Comparison of ENCODE assay signal across 9 cellular contexts in genomic region chr15:75153084-75153483, GRCh38. TPM values are rescaled to one million over a fixed set of nuclear protein-coding genes. Genes with fewer than 3 reads are reported as not detected.
DNase-seq lines count a peak whose midpoint lies in the region; ATAC-seq and TF ChIP-seq lines count a peak whose summit lies in the region.
"Had no signal": no experiment of that assay in that cellular context is flagged by ENCODE, and none has a peak within 500 bp of the region (broad histone marks: within the 10 kb centered on the region; RNA-seq: fewer than 3 reads in every experiment).

No MANE protein-coding gene starts in this region.

- no peaks in the 10 kb centered on the region for H3K9me3 ChIP-seq in effector memory CD4-positive, alpha-beta T cell (ENCODE audit: control insufficient read depth, low read length)
- H3K9me3 ChIP-seq in esophagus squamous epithelium, result no peaks in the 10 kb centered on the region

- WGBS in esophagus squamous epithelium, 2 donors, result 71 to 75% methylated on average over 4 of the region's 4 CpGs

- TF ChIP-seq POLR2A in esophagus squamous epithelium (IDR thresholded peaks at IDR 0.05), result no peak

- H3K27me3 ChIP-seq in effector memory CD4-positive, alpha-beta T cell (replicated peaks; ENCODE audit: control insufficient read depth, insufficient read depth, low read length, poor library complexity, severe bottlenecking), result no peaks in the 10 kb centered on the region
- no peaks in the 10 kb centered on the region for H3K27me3 ChIP-seq in esophagus squamous epithelium
- H3K27me3 ChIP-seq: MG63 had no signal

- no peak for TF ChIP-seq CTCF in esophagus squamous epithelium (IDR thresholded peaks at IDR 0.05)

- no peaks in the 10 kb centered on the region for H3K4me1 ChIP-seq in effector memory CD4-positive, alpha-beta T cell (ENCODE audit: control insufficient read depth, insufficient read depth, low read length, poor library complexity, severe bottlenecking)
- peaks cover 0 to 21% (median 0%) of the 10 kb centered on the region in 3 donors for H3K4me1 ChIP-seq in esophagus squamous epithelium

- DNase-seq in ELR (ENCODE audit: low read depth) (peak; percentile 53), HT1080 (ENCODE audit: low read depth) (peak; percentile 86), UCSD-AML1 (lab: John Stamatoyannopoulos, UW; ENCODE audit: unreplicated experiment) (peak; percentile 71), iris pigment epithelial cell (ENCODE audit: low read depth) (peak; percentile 35), esophagus squamous epithelium (lab: John Stamatoyannopoulos, UW) (no peak)
- DNase-seq in effector memory CD4-positive, alpha-beta T cell, result no peak
- DNase-seq: MG63 had no signal

- no peak for ATAC-seq in GM19455 (IDR thresholded peaks at IDR 0.05; ENCODE audit: unreplicated experiment)
- ATAC-seq in GM19035 (IDR thresholded peaks at IDR 0.05; ENCODE audit: unreplicated experiment), result no peak

- H3K27ac ChIP-seq in effector memory CD4-positive, alpha-beta T cell (ENCODE audit: insufficient read depth, low read length, poor library complexity, severe bottlenecking), result no peak overlapping the region
- no peak overlapping the region for H3K27ac ChIP-seq in esophagus squamous epithelium

- no peak overlapping the region for H3K4me3 ChIP-seq in effector memory CD4-positive, alpha-beta T cell (ENCODE audit: insufficient read depth, low read depth, low read length, poor library complexity, severe bottlenecking)
- no peak overlapping the region for H3K4me3 ChIP-seq in esophagus squamous epithelium
- H3K4me3 ChIP-seq: MG63 had no signal

- H3K36me3 ChIP-seq in effector memory CD4-positive, alpha-beta T cell (ENCODE audit: control insufficient read depth, insufficient read depth, low read length), result no peaks in the 10 kb centered on the region
- no peaks in the 10 kb centered on the region for H3K36me3 ChIP-seq in esophagus squamous epithelium
- H3K36me3 ChIP-seq: MG63 had no signal

- intact Hi-C loops in esophagus squamous epithelium (cut with DNase I), result no loop called here

RNA-seq across cellular contexts. Expression of gene C15orf39, which starts 48.6 kb away (rescaled TPM):
- total RNA-seq in HT1080 (2014; rRNA removed; shearing (Covaris generic)), result 17.2 and 21.1 TPM in 2 replicates
- 11.6 and 13.5 TPM in 2 replicates for polyA plus RNA-seq in HT1080 (2015; cell fraction: cytosol; rRNA removed)
- polyA plus RNA-seq in HT1080 (2015; cell fraction: nucleus; rRNA removed), result 9.9 and 11.5 TPM in 2 replicates
- 10 to 100 TPM; 12.3 to 33.3 (median 21.5) TPM for total RNA-seq in esophagus squamous epithelium

Comparison
In these comparisons a context has a peak if more than half of its experiments do, and no peak if none do; other contexts are left out.
1. DNase-seq: peak in ELR (single experiment), HT1080 (single experiment), UCSD-AML1 (single experiment) and iris pigment epithelial cell (single experiment); none in effector memory CD4-positive, alpha-beta T cell (0 of 3) and esophagus squamous epithelium (single experiment).